In genomic region chr19:54189020-54189667, GRCh38 we compare ENCODE assay signal across 8 cellular contexts. TPM values are rescaled to one million over a fixed set of nuclear protein-coding genes. Genes with fewer than 3 reads are reported as not detected.
DNase-seq lines count a peak whose midpoint lies in the region; ATAC-seq and TF ChIP-seq lines count a peak whose summit lies in the region.

Gene MBOAT7 (minus strand): TSS chr19:54189580. CDS start chr19:54188508, 1,072 bp downstream.

- peak; percentile 54 for TF ChIP-seq CTCF in GM12874 (IDR thresholded peaks at IDR 0.05; ENCODE audit: insufficient read depth, low read depth, low read length)
- TF ChIP-seq CTCF in adrenal gland (IDR thresholded peaks at IDR 0.05) = peak in 3 of 6 experiments; percentile 17 to 48 (median 44)

- peak within 1 kb of the TSS; percentile 99 for H3K27ac Mint-ChIP-seq in stimulated activated naive B cell treated with anti-CD40 and anti-IgM and Interleukin-4, amounts not matched to agents 10 μg/mL and 1 μg/mL and 100 μg/mL, for 72 hours

- peak; percentile 14 for ATAC-seq in GM21515 (IDR thresholded peaks at IDR 0.05; ENCODE audit: unreplicated experiment)
- peak; percentile 19 to 21 for ATAC-seq in stimulated activated naive B cell treated with anti-CD40 and anti-IgM and Interleukin-4, amounts not matched to agents 10 μg/mL and 1 μg/mL and 100 μg/mL, for 72 hours (replicated peaks)

- H3K9ac ChIP-seq in HUES6 (ENCODE audit: low read length) = peak within 1 kb of the TSS; percentile 99

- peaks cover 26 to 34% of the 10 kb centered on the region in 2 donors for H3K36me3 Mint-ChIP-seq in stimulated activated naive B cell treated with anti-CD40 and anti-IgM and Interleukin-4, amounts not matched to agents 10 μg/mL and 1 μg/mL and 100 μg/mL, for 72 hours

- H3K4me3 ChIP-seq in HUES6 (ENCODE audit: low read depth, low read length) = peak within 1 kb of the TSS; percentile 90
- peak within 1 kb of the TSS; percentile 31 to 83 (median 60) for H3K4me3 ChIP-seq in adrenal gland
- peak within 1 kb of the TSS; percentile 97 for H3K4me3 ChIP-seq in iPS-18c (ENCODE audit: insufficient read depth, low read depth, low read length)

- H3K27me3 ChIP-seq in HUES6 (ENCODE audit: control insufficient read depth, insufficient read depth, low read length) (no peaks in the 10 kb centered on the region), adrenal gland (no peaks in the 10 kb centered on the region)

- 0 to 2% (median 1%) methylated on average over 15 to 64 of the region's 64 CpGs for WGBS in adrenal gland, 4 donors

- peaks cover 27% of the 10 kb centered on the region for H3K36me3 ChIP-seq in HUES6 (ENCODE audit: control insufficient read depth, insufficient read depth, low read length)
- peaks cover 0 to 20% of the 10 kb centered on the region in 2 donors for H3K36me3 ChIP-seq in adrenal gland (replicated peaks in 1 of 2)

- H3K4me3 Mint-ChIP-seq in stimulated activated naive B cell treated with anti-CD40 and anti-IgM and Interleukin-4, amounts not matched to agents 10 μg/mL and 1 μg/mL and 100 μg/mL, for 72 hours = peak within 1 kb of the TSS; percentile 91 to 96

- H3K4me1 Mint-ChIP-seq in stimulated activated naive B cell treated with anti-CD40 and anti-IgM and Interleukin-4, amounts not matched to agents 10 μg/mL and 1 μg/mL and 100 μg/mL, for 72 hours = peaks cover 23 to 47% of the 10 kb centered on the region in 2 donors

- no peak for DNase-seq in adrenal gland
- no peak for DNase-seq in stimulated activated naive B cell treated with anti-CD40 and anti-IgM and Interleukin-4, amounts not matched to agents 10 μg/mL and 1 μg/mL and 100 μg/mL, for 72 hours
- DNase-seq in NCI-H1105 (lab: John Stamatoyannopoulos, UW) = no peak
- no peak for DNase-seq in NCI-H2107 treated with DMSO at 0.1 percent for 48 hours (lab: John Stamatoyannopoulos, UW; ENCODE audit: unreplicated experiment)

- intact Hi-C loops in adrenal gland (cut with DNase I) = no loop called here

- H3K9me3 Mint-ChIP-seq in stimulated activated naive B cell treated with anti-CD40 and anti-IgM and Interleukin-4, amounts not matched to agents 10 μg/mL and 1 μg/mL and 100 μg/mL, for 72 hours = no peaks in the 10 kb centered on the region

- TF ChIP-seq POLR2A in adrenal gland (IDR thresholded peaks at IDR 0.05) = peak; percentile 38 to 67

- H3K27ac ChIP-seq in HUES6 (ENCODE audit: low read depth, low read length) (peak within 1 kb of the TSS; percentile 97), adrenal gland (peak within 1 kb of the TSS; percentile 94 to 100 (median 99))

- no peaks in the 10 kb centered on the region for H3K9me3 ChIP-seq in HUES6 (ENCODE audit: control insufficient read depth, insufficient read depth, low read depth, low read length)
- no peaks in the 10 kb centered on the region for H3K9me3 ChIP-seq in adrenal gland (replicated peaks in 1 of 3)
- peaks cover 5% of the 10 kb centered on the region for H3K9me3 ChIP-seq in iPS-18c (ENCODE audit: control insufficient read depth, insufficient read depth, low read length)

- H3K4me1 ChIP-seq in HUES6 (ENCODE audit: control insufficient read depth, insufficient read depth, low read length) (peaks cover 5% of the 10 kb centered on the region), adrenal gland (replicated peaks in 1 of 2) (peaks cover 32 to 34% of the 10 kb centered on the region in 2 donors)

- no peaks in the 10 kb centered on the region for H3K27me3 Mint-ChIP-seq in stimulated activated naive B cell treated with anti-CD40 and anti-IgM and Interleukin-4, amounts not matched to agents 10 μg/mL and 1 μg/mL and 100 μg/mL, for 72 hours

RNA-seq across cellular contexts. Expression of gene MBOAT7, which starts in this region (rescaled TPM):
- 100 to 1,000 TPM; 285 to 670 (median 495) TPM for total RNA-seq in adrenal gland
- polyA plus RNA-seq in adrenal gland = 100 to 1,000 TPM; 130 to 190 (median 189) TPM
